Comparison of ENCODE assay signal across 1 cellular context in the genomic region with DNA sequence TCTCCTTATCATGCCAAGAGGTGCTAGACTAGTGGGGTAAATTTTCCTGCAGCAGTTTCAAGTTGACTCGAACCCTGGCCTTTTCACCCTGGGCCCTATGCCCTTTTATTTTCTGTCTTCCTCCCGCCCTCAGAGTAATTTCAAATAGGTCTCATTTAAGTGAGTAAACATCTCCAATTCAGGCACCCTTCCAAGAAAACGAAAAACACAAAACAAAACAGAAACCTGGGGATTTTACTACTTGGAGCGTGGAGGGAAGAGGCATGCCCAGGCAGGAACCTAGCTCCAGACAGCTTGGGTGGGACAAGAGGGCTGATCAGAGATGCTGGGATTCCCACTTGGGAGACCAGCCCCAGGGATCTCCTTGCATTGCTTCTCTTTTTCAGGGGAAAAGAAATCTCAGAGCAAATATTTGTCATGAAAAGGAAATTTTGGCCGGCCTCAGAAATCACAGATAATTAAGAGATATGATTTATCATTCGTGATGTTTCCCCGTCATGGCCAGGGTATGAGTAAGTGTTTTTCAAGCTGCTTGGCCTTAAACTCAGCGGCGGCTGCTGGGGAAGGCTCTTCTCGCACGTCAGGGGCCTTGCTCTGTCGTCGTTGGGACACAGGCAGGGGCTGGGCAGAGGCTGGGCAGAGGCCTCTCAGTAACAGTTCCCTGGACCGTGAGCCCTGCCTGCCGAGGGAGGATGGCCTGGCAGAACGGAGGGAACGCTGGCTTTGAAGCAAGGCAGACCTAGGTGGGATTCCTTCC.
TF ChIP-seq lines count a peak whose summit lies in the region.

No MANE protein-coding gene starts in this region.

TF ChIP-seq in GM23338, 12 proteins besides CTCF, POLR2A, EP300 and RAD21 (continued from another document):
- TF ChIP-seq, protein P1, sequence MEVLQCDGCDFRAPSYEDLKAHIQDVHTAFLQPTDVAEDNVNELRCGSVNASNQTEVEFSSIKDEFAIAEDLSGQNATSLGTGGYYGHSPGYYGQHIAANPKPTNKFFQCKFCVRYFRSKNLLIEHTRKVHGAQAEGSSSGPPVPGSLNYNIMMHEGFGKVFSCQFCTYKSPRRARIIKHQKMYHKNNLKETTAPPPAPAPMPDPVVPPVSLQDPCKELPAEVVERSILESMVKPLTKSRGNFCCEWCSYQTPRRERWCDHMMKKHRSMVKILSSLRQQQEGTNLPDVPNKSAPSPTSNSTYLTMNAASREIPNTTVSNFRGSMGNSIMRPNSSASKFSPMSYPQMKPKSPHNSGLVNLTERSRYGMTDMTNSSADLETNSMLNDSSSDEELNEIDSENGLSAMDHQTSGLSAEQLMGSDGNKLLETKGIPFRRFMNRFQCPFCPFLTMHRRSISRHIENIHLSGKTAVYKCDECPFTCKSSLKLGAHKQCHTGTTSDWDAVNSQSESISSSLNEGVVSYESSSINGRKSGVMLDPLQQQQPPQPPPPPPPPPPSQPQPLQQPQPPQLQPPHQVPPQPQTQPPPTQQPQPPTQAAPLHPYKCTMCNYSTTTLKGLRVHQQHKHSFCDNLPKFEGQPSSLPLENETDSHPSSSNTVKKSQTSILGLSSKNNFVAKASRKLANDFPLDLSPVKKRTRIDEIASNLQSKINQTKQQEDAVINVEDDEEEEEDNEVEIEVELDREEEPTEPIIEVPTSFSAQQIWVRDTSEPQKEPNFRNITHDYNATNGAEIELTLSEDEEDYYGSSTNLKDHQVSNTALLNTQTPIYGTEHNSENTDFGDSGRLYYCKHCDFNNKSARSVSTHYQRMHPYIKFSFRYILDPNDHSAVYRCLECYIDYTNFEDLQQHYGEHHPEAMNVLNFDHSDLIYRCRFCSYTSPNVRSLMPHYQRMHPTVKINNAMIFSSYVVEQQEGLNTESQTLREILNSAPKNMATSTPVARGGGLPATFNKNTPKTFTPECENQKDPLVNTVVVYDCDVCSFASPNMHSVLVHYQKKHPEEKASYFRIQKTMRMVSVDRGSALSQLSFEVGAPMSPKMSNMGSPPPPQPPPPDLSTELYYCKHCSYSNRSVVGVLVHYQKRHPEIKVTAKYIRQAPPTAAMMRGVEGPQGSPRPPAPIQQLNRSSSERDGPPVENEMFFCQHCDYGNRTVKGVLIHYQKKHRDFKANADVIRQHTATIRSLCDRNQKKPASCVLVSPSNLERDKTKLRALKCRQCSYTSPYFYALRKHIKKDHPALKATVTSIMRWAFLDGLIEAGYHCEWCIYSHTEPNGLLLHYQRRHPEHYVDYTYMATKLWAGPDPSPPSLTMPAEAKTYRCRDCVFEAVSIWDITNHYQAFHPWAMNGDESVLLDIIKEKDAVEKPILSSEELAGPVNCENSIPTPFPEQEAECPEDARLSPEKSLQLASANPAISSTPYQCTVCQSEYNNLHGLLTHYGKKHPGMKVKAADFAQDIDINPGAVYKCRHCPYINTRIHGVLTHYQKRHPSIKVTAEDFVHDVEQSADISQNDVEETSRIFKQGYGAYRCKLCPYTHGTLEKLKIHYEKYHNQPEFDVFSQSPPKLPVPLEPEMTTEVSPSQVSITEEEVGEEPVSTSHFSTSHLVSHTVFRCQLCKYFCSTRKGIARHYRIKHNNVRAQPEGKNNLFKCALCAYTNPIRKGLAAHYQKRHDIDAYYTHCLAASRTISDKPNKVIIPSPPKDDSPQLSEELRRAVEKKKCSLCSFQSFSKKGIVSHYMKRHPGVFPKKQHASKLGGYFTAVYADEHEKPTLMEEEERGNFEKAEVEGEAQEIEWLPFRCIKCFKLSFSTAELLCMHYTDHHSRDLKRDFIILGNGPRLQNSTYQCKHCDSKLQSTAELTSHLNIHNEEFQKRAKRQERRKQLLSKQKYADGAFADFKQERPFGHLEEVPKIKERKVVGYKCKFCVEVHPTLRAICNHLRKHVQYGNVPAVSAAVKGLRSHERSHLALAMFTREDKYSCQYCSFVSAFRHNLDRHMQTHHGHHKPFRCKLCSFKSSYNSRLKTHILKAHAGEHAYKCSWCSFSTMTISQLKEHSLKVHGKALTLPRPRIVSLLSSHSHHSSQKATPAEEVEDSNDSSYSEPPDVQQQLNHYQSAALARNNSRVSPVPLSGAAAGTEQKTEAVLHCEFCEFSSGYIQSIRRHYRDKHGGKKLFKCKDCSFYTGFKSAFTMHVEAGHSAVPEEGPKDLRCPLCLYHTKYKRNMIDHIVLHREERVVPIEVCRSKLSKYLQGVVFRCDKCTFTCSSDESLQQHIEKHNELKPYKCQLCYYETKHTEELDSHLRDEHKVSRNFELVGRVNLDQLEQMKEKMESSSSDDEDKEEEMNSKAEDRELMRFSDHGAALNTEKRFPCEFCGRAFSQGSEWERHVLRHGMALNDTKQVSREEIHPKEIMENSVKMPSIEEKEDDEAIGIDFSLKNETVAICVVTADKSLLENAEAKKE (CRISPR knock-in tag; IDR thresholded peaks at IDR 0.05): no peak
- TF ChIP-seq REST (IDR thresholded peaks at IDR 0.05; ENCODE audit: unreplicated experiment) (no peak), ETS1 (IDR thresholded peaks at IDR 0.05) (no peak), NANOG (IDR thresholded peaks at IDR 0.05; ENCODE audit: borderline replicate concordance) (no peak), EZH2phosphoT487 (IDR thresholded peaks at IDR 0.05; ENCODE audit: unreplicated experiment) (no peak), JUNB (IDR thresholded peaks at IDR 0.05; ENCODE audit: unreplicated experiment) (no peak)
TF ChIP-seq in GM23338: peak in this region for 0.
